1 cellular context compared by ENCODE assay signal in genomic region chr1:89802036-89802435, GRCh38.
TF ChIP-seq lines count a peak whose summit lies in the region.

No MANE protein-coding gene starts in this region.

TF ChIP-seq in WTC11, 78 proteins besides CTCF, POLR2A, EP300 and RAD21 (continued from another document):
- TF ChIP-seq ARID4B (CRISPR knock-in tag; IDR thresholded peaks at IDR 0.05; ENCODE audit: borderline replicate concordance) = no peak
- no peak for TF ChIP-seq CDX4 (CRISPR knock-in tag; IDR thresholded peaks at IDR 0.05; ENCODE audit: borderline replicate concordance)
